In the genomic region with DNA sequence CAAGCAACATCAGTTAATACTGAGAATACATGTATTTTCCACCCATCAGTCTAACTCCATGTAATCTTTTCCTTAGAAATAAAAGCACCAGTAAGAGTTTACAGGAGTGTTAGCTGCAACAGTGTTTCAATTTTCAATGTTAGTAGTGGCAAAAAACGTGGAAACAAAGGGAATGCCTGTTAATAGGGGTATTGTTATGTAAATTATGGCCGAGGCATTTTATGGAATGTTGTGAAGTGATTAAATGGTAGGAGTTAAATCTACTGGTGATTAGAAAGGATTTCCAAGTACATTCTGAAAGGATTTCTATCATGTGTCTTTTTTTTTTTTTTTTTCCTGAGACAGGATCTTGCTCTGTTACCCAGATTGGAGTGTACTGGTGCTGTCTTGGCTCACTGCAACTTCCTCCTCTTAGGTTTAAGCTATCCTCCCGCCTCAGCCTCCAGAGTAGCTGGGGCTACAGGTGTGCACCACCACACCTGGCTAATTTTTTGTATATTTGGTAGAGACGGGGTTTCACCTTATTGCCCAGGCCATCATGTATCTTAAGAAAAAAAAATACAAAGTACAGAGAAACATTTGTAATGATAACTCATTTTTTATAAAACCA, we compare ENCODE assay signal across 16 cellular contexts. TPM values are rescaled to one million over a fixed set of nuclear protein-coding genes. Genes with fewer than 3 reads are reported as not detected.
A peak's percentile ranks its signal among the peaks of the same experiment; 100 is the strongest.
DNase-seq lines count a peak whose midpoint lies in the region; ATAC-seq, FAIRE-seq and TF ChIP-seq lines count a peak whose summit lies in the region.
"Had no signal": no experiment of that assay in that cellular context is flagged by ENCODE, and none has a peak within 500 bp of the region (broad histone marks: within the 10 kb centered on the region; RNA-seq: fewer than 3 reads in every experiment).

No MANE protein-coding gene starts in this region.

- H3K9ac ChIP-seq in SK-N-MC (ENCODE audit: insufficient read length) (no peak overlapping the region), iPS-18a (ENCODE audit: low read length) (peak overlapping the region; percentile 16)

- H3K9me3 ChIP-seq in SK-N-MC (ENCODE audit: low read depth, low read length), result no peaks in the 10 kb centered on the region
- H3K9me3 ChIP-seq in iPS-18a (ENCODE audit: control insufficient read depth, low read depth, low read length), result peaks cover 3% of the 10 kb centered on the region
- H3K9me3 ChIP-seq in Peyer's patch, result no peaks in the 10 kb centered on the region
- H3K9me3 ChIP-seq: BE2C, HAP-1 had no signal

- H3K27ac ChIP-seq in SK-N-MC, result no peak overlapping the region; the same call in 1 of the 2 replicates
- H3K27ac ChIP-seq in iPS-18a (ENCODE audit: low read length), result peak overlapping the region; percentile 25
- no peak overlapping the region for H3K27ac ChIP-seq in Peyer's patch
- H3K27ac ChIP-seq: PC-9 had no signal

- H3K4me3 ChIP-seq in SK-N-MC (peak overlapping the region; percentile 7; the same call in 1 of the 2 replicates), iPS-18a (ENCODE audit: low read length) (peak overlapping the region; percentile 34), Peyer's patch (no peak overlapping the region)
- H3K4me3 ChIP-seq: HAP-1, PC-9 had no signal

- TF ChIP-seq CTCF in D721Med (IDR thresholded peaks at IDR 0.05; ENCODE audit: insufficient read depth, missing control alignments), result no peak
- no peak for TF ChIP-seq CTCF in Peyer's patch (IDR thresholded peaks at IDR 0.05)

- H3K9me3 Mint-ChIP-seq in stimulated activated effector memory CD8-positive, alpha-beta T cell treated with anti-CD3 and anti-CD28 coated beads, Interleukin-12 subunit alpha, Interleukin-12 subunit beta, amount 100 ng/mL, for 72 hours, result peaks cover 3% of the 10 kb centered on the region

- peak; percentile 46 for FAIRE-seq in D721Med (lab: Jason Lieb, UNC)

- DNase-seq in D721Med (ENCODE audit: insufficient read length, low spot score), result no peak
- DNase-seq in SK-N-MC (ENCODE audit: low read depth, low spot score), result no peak
- no peak for DNase-seq in stimulated activated effector memory CD8-positive, alpha-beta T cell treated with anti-CD3 and anti-CD28 coated beads, Interleukin-12 subunit alpha, Interleukin-12 subunit beta, amount 100 ng/mL, for 72 hours (ENCODE audit: low spot score in 2 of 2)
- DNase-seq in activated CD4-positive, alpha-beta T cell treated with anti-CD3 and anti-CD28 coated beads, Interleukin-2, amount 50 U/mL, for 1 hour, result no peak
- DNase-seq in Peyer's patch, result no peak
- no peak for DNase-seq in G401 (ENCODE audit: low spot score)
- DNase-seq: BE2C; CD8-positive, alpha-beta T cell; NCI-H1436 treated with DMSO at 0.1 percent for 48 hours; NCI-H2081 treated with DMSO at 0.1 percent for 48 hours; NCI-H226; NCI-H526; PC-9 had no signal

- H3K4me1 ChIP-seq in iPS-18a (ENCODE audit: control insufficient read depth, low read depth, low read length), result peaks cover 10% of the 10 kb centered on the region
- peaks cover 0 to 7% (median 0%) of the 10 kb centered on the region in 4 donors for H3K4me1 ChIP-seq in Peyer's patch
- H3K4me1 ChIP-seq: BE2C had no signal

- TF ChIP-seq POLR2A in Peyer's patch (IDR thresholded peaks at IDR 0.05), result no peak

- H3K36me3 Mint-ChIP-seq in stimulated activated effector memory CD8-positive, alpha-beta T cell treated with anti-CD3 and anti-CD28 coated beads, Interleukin-12 subunit alpha, Interleukin-12 subunit beta, amount 100 ng/mL, for 72 hours, result peaks cover 4% of the 10 kb centered on the region

- peak overlapping the region; percentile 44 for H3K27ac Mint-ChIP-seq in stimulated activated effector memory CD8-positive, alpha-beta T cell treated with anti-CD3 and anti-CD28 coated beads, Interleukin-12 subunit alpha, Interleukin-12 subunit beta, amount 100 ng/mL, for 72 hours
- H3K27ac Mint-ChIP-seq: CD8-positive, alpha-beta T cell had no signal

- H3K36me3 ChIP-seq in SK-N-MC (ENCODE audit: insufficient read depth, low read length) (0 out of 2 replicates have a peak, but pooled peaks cover 3% of the 10 kb centered on the region), iPS-18a (ENCODE audit: control insufficient read depth, low read depth, low read length) (no peaks in the 10 kb centered on the region), Peyer's patch (no peaks in the 10 kb centered on the region)
- H3K36me3 ChIP-seq: BE2C, HAP-1 had no signal

- H3K4me3 Mint-ChIP-seq in stimulated activated effector memory CD8-positive, alpha-beta T cell treated with anti-CD3 and anti-CD28 coated beads, Interleukin-12 subunit alpha, Interleukin-12 subunit beta, amount 100 ng/mL, for 72 hours, result no peak overlapping the region
- H3K4me3 Mint-ChIP-seq: CD8-positive, alpha-beta T cell had no signal

- H3K4me1 Mint-ChIP-seq in stimulated activated effector memory CD8-positive, alpha-beta T cell treated with anti-CD3 and anti-CD28 coated beads, Interleukin-12 subunit alpha, Interleukin-12 subunit beta, amount 100 ng/mL, for 72 hours, result peaks cover 19% of the 10 kb centered on the region

- ATAC-seq in stimulated activated effector memory CD8-positive, alpha-beta T cell treated with anti-CD3 and anti-CD28 coated beads, Interleukin-12 subunit alpha, Interleukin-12 subunit beta, amount 100 ng/mL, for 72 hours, result no peak
- no peak for ATAC-seq in GM21529 (IDR thresholded peaks at IDR 0.05; ENCODE audit: unreplicated experiment)
- ATAC-seq: CD8-positive, alpha-beta T cell had no signal

- H3K27me3 ChIP-seq in iPS-18a (ENCODE audit: control insufficient read depth, insufficient read depth, low read length), result no peaks in the 10 kb centered on the region
- no peaks in the 10 kb centered on the region for H3K27me3 ChIP-seq in Peyer's patch
- H3K27me3 ChIP-seq: BE2C had no signal

- in situ Hi-C loops in G401 (cut with HindIII; ENCODE audit: low sequenced_read_pairs), result no loop called here

RNA-seq across cellular contexts. Expression of gene ATP6V1A, which starts 6.6 kb away (rescaled TPM):
- total RNA-seq in Peyer's patch, result 10 to 100 TPM; 23.4 to 43.6 (median 28.7) TPM
- 81.8 and 122 TPM in 2 replicates for total RNA-seq in G401 (2014; rRNA removed; shearing (Covaris generic))

RNA-seq across cellular contexts. Expression of gene NAA50, which starts 7.4 kb away (rescaled TPM):
- 10 to 100 TPM; 46.2 to 85.9 (median 62.6) TPM for total RNA-seq in Peyer's patch
- 47.2 and 60.2 TPM in 2 replicates for total RNA-seq in G401 (2014; rRNA removed; shearing (Covaris generic))

RNA-seq across cellular contexts. Expression of gene USF3, which starts 57.0 kb away (rescaled TPM):
- total RNA-seq in Peyer's patch, result 10 to 100 TPM; 20.6 to 42.2 (median 32.5) TPM
- 3.9 and 4.5 TPM in 2 replicates for total RNA-seq in G401 (2014; rRNA removed; shearing (Covaris generic))

Comparison
In these comparisons a context has a peak if more than half of its experiments do, and no peak if none do; other contexts are left out.
1. H3K4me3 ChIP-seq: peak in SK-N-MC (single experiment) and iPS-18a (single experiment); none in Peyer's patch (0 of 4).